In the genomic region with DNA sequence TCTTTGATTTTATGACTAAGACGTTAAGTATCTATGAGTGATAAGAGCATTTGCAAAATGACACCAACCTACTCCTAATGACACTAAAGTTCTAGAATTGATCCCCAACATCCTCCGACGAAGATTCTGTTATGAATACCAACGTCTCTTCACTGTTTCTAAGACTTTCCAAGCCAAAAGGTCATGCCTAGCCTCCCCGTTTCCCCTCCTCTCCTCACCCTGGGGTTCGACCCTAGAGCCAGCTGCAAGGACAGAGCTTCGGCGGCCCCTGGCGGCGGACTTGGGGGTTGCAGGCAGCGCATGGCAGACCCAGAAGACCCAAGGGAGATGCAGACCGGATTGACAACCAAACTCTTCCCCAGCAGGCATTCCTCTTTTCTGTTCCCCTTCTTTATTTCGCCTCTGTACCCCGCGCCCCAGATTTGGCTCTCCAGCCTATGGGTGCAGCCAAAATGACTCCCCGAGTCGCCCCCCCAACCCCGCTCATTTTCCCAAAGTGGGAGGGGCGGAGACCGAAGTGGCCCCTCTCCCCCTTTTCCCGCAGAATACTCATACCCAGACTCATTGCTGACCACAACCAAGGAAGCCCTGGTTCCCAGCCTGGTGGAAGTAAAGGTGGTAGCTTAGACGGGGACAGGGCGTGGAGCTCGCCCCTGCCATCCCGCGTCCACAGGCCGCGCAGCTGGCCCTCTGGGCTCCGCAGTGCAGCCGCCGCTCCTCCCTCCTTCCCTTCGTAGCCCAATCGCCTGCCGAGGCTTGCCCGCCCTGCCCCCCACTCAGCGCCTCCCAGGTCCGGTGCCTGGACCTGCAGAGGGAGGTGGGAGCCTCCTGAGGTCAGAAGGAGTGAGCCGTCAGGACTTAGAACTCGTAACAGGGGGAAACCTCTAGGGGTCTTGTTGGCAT, we compare ENCODE assay signal across 8 cellular contexts.
DNase-seq lines count a peak whose midpoint lies in the region; ATAC-seq lines count a peak whose summit lies in the region.

No MANE protein-coding gene starts in this region.

- ATAC-seq in HG02840 (IDR thresholded peaks at IDR 0.05; ENCODE audit: low FRiP score, unreplicated experiment) (peak; percentile 21), GM21619 (IDR thresholded peaks at IDR 0.05; ENCODE audit: unreplicated experiment) (no peak)

- H3K27ac ChIP-seq in caudate nucleus (ENCODE audit: low read depth, low read length): peak overlapping the region; percentile 98

- peak; percentile 54 for DNase-seq in DMS53 treated with DMSO at 0.1 percent for 48 hours (lab: John Stamatoyannopoulos, UW; ENCODE audit: unreplicated experiment)
- peak; percentile 76 for DNase-seq in NCI-H345 (lab: John Stamatoyannopoulos, UW)
- peak; percentile 82 for DNase-seq in activated CD4-positive, CD25-positive, alpha-beta regulatory T cell treated with anti-CD3 and anti-CD28 coated beads, Interleukin-2, amount 50 U/mL, for 16 hours (ENCODE audit: low read depth, low spot score)
- DNase-seq in caudate nucleus (lab: John Stamatoyannopoulos, UW): peak in 60 of 61 donors; percentile 15 to 91 (median 77)
- DNase-seq in islet precursor cell: peak; percentile 95
- DNase-seq in stimulated activated CD4-positive, alpha-beta T cell treated with anti-CD3 and anti-CD28 coated beads, Interleukin-1b, Interleukin-23, amount 100 ng/mL, for 1 hour (ENCODE audit: low read depth in 2 of 2): peak; percentile 77 to 96
